In genomic region chr17:76537288-76537577, GRCh38 we compare ENCODE assay signal across 1 cellular context.
TF ChIP-seq lines count a peak whose summit lies in the region.

No MANE protein-coding gene starts in this region.

TF ChIP-seq in A549, 52 proteins besides CTCF, POLR2A, EP300 and RAD21:
- no peak for TF ChIP-seq NR3C1 (IDR thresholded peaks at IDR 0.05)
- no peak for TF ChIP-seq ESRRA (IDR thresholded peaks at IDR 0.05; ENCODE audit: borderline replicate concordance, low read length)
- TF ChIP-seq SREBF2 (IDR thresholded peaks at IDR 0.05) = no peak
- no peak for TF ChIP-seq HMGXB4 (CRISPR knock-in tag; IDR thresholded peaks at IDR 0.05; ENCODE audit: borderline replicate concordance)
- TF ChIP-seq HOXA7 (CRISPR knock-in tag; IDR thresholded peaks at IDR 0.05) = no peak
- TF ChIP-seq EHMT2 (IDR thresholded peaks at IDR 0.05; ENCODE audit: low read depth) = no peak
- no peak for TF ChIP-seq RCOR1 (IDR thresholded peaks at IDR 0.05; ENCODE audit: low read depth, low read length)
- TF ChIP-seq HES2 (IDR thresholded peaks at IDR 0.05) = no peak
- TF ChIP-seq TFCP2L1 (CRISPR knock-in tag; IDR thresholded peaks at IDR 0.05) = no peak
- no peak for TF ChIP-seq HOXB13 (CRISPR knock-in tag; IDR thresholded peaks at IDR 0.05; ENCODE audit: low read depth)
- TF ChIP-seq CEBPB (IDR thresholded peaks at IDR 0.05) = no peak
- no peak for TF ChIP-seq HOXB5 (CRISPR knock-in tag; IDR thresholded peaks at IDR 0.05)
- no peak for TF ChIP-seq PHF8 (IDR thresholded peaks at IDR 0.05; ENCODE audit: borderline replicate concordance, low read depth)
- no peak for TF ChIP-seq MAZ (IDR thresholded peaks at IDR 0.05; ENCODE audit: borderline replicate concordance, low read depth, low read length)
- no peak for TF ChIP-seq KDM1A (IDR thresholded peaks at IDR 0.05; ENCODE audit: low read depth)
- no peak for TF ChIP-seq GATA3 (IDR thresholded peaks at IDR 0.05; ENCODE audit: borderline replicate concordance)
- no peak for TF ChIP-seq ATOH8 (CRISPR knock-in tag; IDR thresholded peaks at IDR 0.05; ENCODE audit: low read depth)
- TF ChIP-seq REST (IDR thresholded peaks at IDR 0.05) = no peak
- TF ChIP-seq HDAC2 (IDR thresholded peaks at IDR 0.05) = no peak
TF ChIP-seq in A549: peak in this region for 0.
